Comparison of ENCODE assay signal across 7 cellular contexts in genomic region chr20:49045440-49046086, GRCh38. TPM values are rescaled to one million over a fixed set of nuclear protein-coding genes. Genes with fewer than 3 reads are reported as not detected.
DNase-seq lines count a peak whose midpoint lies in the region; ATAC-seq and TF ChIP-seq lines count a peak whose summit lies in the region.

No MANE protein-coding gene starts in this region.

- H3K9me3 Mint-ChIP-seq in activated T-helper 17 cell treated with anti-CD3 and anti-CD28 coated beads, Interleukin-2, amount 50 U/mL, for 72 hours = no peaks in the 10 kb centered on the region

- H3K4me3 ChIP-seq in GM12875 (ENCODE audit: low read depth, low read length) (peak overlapping the region; percentile 90), HUES48 (ENCODE audit: low read depth, low read length) (peak overlapping the region; percentile 99), left ventricle myocardium inferior (peak overlapping the region; percentile 100), retinal pigment epithelial cell (ENCODE audit: low read length) (peak overlapping the region; percentile 97)

- peak overlapping the region; percentile 96 for H3K27ac Mint-ChIP-seq in activated T-helper 17 cell treated with anti-CD3 and anti-CD28 coated beads, Interleukin-2, amount 50 U/mL, for 72 hours

- DNase-seq in left ventricle myocardium inferior = peak; percentile 44
- no peak for DNase-seq in retinal pigment epithelial cell (ENCODE audit: low read depth)
- DNase-seq in HuH-7.5 (ENCODE audit: low spot score) = no peak

- intact Hi-C loops in left ventricle myocardium inferior (cut with micrococcal nuclease) = no loop called here

- H3K9ac ChIP-seq in HUES48 (ENCODE audit: low read depth, low read length) = peak overlapping the region; percentile 52

- peak; percentile 15 for ATAC-seq in activated T-helper 17 cell treated with anti-CD3 and anti-CD28 coated beads, Interleukin-2, amount 50 U/mL, for 72 hours (replicated peaks)
- ATAC-seq in HG02870 (IDR thresholded peaks at IDR 0.05; ENCODE audit: unreplicated experiment) = no peak

- H3K27me3 ChIP-seq in HUES48 (ENCODE audit: control insufficient read depth, insufficient read depth, low read length) (no peaks in the 10 kb centered on the region), left ventricle myocardium inferior (ENCODE audit: low read depth) (no peaks in the 10 kb centered on the region)

- H3K27ac ChIP-seq in HUES48 (ENCODE audit: low read depth, low read length) (peak overlapping the region; percentile 89), left ventricle myocardium inferior (replicated peaks) (peak overlapping the region; percentile 97)

- H3K9me3 ChIP-seq in HUES48 (ENCODE audit: control insufficient read depth, insufficient read depth, low read length) (no peaks in the 10 kb centered on the region), left ventricle myocardium inferior (replicated peaks) (no peaks in the 10 kb centered on the region)

- H3K4me3 Mint-ChIP-seq in activated T-helper 17 cell treated with anti-CD3 and anti-CD28 coated beads, Interleukin-2, amount 50 U/mL, for 72 hours = peak overlapping the region; percentile 94

- H3K4me1 ChIP-seq in HUES48 (ENCODE audit: control insufficient read depth, insufficient read depth, low read length) (peaks cover 20% of the 10 kb centered on the region), left ventricle myocardium inferior (peaks cover 37% of the 10 kb centered on the region)

- H3K27me3 Mint-ChIP-seq in activated T-helper 17 cell treated with anti-CD3 and anti-CD28 coated beads, Interleukin-2, amount 50 U/mL, for 72 hours = no peaks in the 10 kb centered on the region

- peaks cover 40% of the 10 kb centered on the region for H3K36me3 Mint-ChIP-seq in activated T-helper 17 cell treated with anti-CD3 and anti-CD28 coated beads, Interleukin-2, amount 50 U/mL, for 72 hours (ENCODE audit: low read depth)

- TF ChIP-seq CTCF in GM12875 (IDR thresholded peaks at IDR 0.05; ENCODE audit: borderline replicate concordance, insufficient read depth, low read depth, low read length) (no peak), left ventricle myocardium inferior (IDR thresholded peaks at IDR 0.05; ENCODE audit: borderline replicate concordance) (no peak), retinal pigment epithelial cell (conservative IDR thresholded peaks at IDR 0.05; ENCODE audit: low read depth, low read length) (no peak)

- H3K36me3 ChIP-seq in HUES48 (ENCODE audit: control insufficient read depth, insufficient read depth, low read length) (peaks cover 19% of the 10 kb centered on the region), left ventricle myocardium inferior (no peaks in the 10 kb centered on the region)

- H3K4me1 Mint-ChIP-seq in activated T-helper 17 cell treated with anti-CD3 and anti-CD28 coated beads, Interleukin-2, amount 50 U/mL, for 72 hours = peaks cover 13% of the 10 kb centered on the region

RNA-seq across cellular contexts. Expression of gene CSE1L, which starts 0.5 kb away (rescaled TPM):
- total RNA-seq in activated T-helper 17 cell treated with anti-CD3 and anti-CD28 coated beads, Interleukin-2, amount 50 U/mL, for 72 hours = 100 to 1,000 TPM in 1 of 2 donors, 10 to 100 TPM in 1; 59.5 to 138 TPM
- total RNA-seq in left ventricle myocardium inferior = 38.2 TPM
